ENCODE assay signal across 8 cellular contexts in the genomic region with DNA sequence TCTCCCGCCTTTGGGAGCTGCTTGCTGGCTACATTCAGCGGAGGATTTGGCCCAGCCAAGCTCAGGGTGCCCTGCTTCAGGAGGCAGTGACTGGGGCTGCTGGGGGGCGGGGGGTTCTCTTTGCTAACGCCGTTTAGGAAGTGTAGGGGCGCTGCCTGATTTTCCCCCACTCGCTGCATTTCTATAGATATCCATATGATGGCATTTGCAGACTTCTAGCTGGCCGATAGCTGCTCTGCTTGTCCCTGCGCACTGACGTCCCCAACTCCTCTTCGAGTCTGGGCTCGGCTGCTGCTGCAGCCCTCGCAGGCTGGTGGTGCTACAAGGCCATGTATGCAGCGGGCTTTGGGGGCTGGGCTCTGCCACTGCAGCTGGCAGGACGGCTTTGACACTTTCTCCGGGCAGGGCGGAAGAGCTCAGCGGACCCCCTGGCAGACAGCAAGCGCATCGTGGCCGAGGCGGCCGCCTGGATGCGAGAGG. TPM values are rescaled to one million over a fixed set of nuclear protein-coding genes. Genes with fewer than 3 reads are reported as not detected.
A peak's percentile ranks its signal among the peaks of the same experiment; 100 is the strongest.
DNase-seq lines count a peak whose midpoint lies in the region; ATAC-seq and TF ChIP-seq lines count a peak whose summit lies in the region.

No MANE protein-coding gene starts in this region.

- peaks cover 36% of the 10 kb centered on the region for H3K27me3 ChIP-seq in colonic mucosa

- no peak overlapping the region for H3K27ac ChIP-seq in colonic mucosa

- H3K4me3 Mint-ChIP-seq in activated T-helper 2 cell treated with anti-CD3 and anti-CD28 coated beads, Interferon-gamma antibody, Interleukin-2, Interleukin-4, amounts not matched to agents 10 μg/mL and 5 μg/mL and 100 μg/mL, durations not matched to agents 14 hours and 24 hours and 36 hours (ENCODE audit: low read depth), result no peak overlapping the region
- no peak overlapping the region for H3K4me3 Mint-ChIP-seq in natural killer cell

- TF ChIP-seq CTCF in colonic mucosa (IDR thresholded peaks at IDR 0.05), result no peak
- TF ChIP-seq CTCF in natural killer cell (IDR thresholded peaks at IDR 0.05), result no peak

- H3K27ac Mint-ChIP-seq in activated T-helper 2 cell treated with anti-CD3 and anti-CD28 coated beads, Interferon-gamma antibody, Interleukin-2, Interleukin-4, amounts not matched to agents 10 μg/mL and 5 μg/mL and 100 μg/mL, durations not matched to agents 14 hours and 24 hours and 36 hours, result no peak overlapping the region
- no peak overlapping the region for H3K27ac Mint-ChIP-seq in natural killer cell

- peaks cover 9% of the 10 kb centered on the region for H3K4me1 Mint-ChIP-seq in activated T-helper 2 cell treated with anti-CD3 and anti-CD28 coated beads, Interferon-gamma antibody, Interleukin-2, Interleukin-4, amounts not matched to agents 10 μg/mL and 5 μg/mL and 100 μg/mL, durations not matched to agents 14 hours and 24 hours and 36 hours (ENCODE audit: low read depth)
- H3K4me1 Mint-ChIP-seq in natural killer cell, result no peaks in the 10 kb centered on the region

- H3K9ac ChIP-seq in colonic mucosa (ENCODE audit: low read depth in 2 of 2, low read length in 2 of 2), result no peak overlapping the region

- intact Hi-C loops in colonic mucosa (cut with DNase I) (no loop called here), natural killer cell (cut with micrococcal nuclease) (no loop called here)
- intact Hi-C loops in activated T-helper 2 cell treated with anti-CD3 and anti-CD28 coated beads, Interferon-gamma antibody, Interleukin-2, Interleukin-4, amounts not matched to agents 10 μg/mL and 5 μg/mL and 100 μg/mL, durations not matched to agents 14 hours and 24 hours and 36 hours (cut with micrococcal nuclease), result no loop called here

- no peaks in the 10 kb centered on the region for H3K4me1 ChIP-seq in colonic mucosa

- H3K36me3 ChIP-seq in colonic mucosa, result no peaks in the 10 kb centered on the region

- no peak for ATAC-seq in natural killer cell

- H3K9me3 ChIP-seq in colonic mucosa, result no peaks in the 10 kb centered on the region

- peaks cover 58% of the 10 kb centered on the region for H3K27me3 Mint-ChIP-seq in activated T-helper 2 cell treated with anti-CD3 and anti-CD28 coated beads, Interferon-gamma antibody, Interleukin-2, Interleukin-4, amounts not matched to agents 10 μg/mL and 5 μg/mL and 100 μg/mL, durations not matched to agents 14 hours and 24 hours and 36 hours (ENCODE audit: low read depth)
- H3K27me3 Mint-ChIP-seq in natural killer cell (ENCODE audit: low read depth in 2 of 2), result peaks cover 40 to 41% of the 10 kb centered on the region in 2 donors

- DNase-seq in DMS79 (lab: John Stamatoyannopoulos, UW), result peak; percentile 97
- DNase-seq in NCI-H2171 treated with DMSO at 0.1 percent for 48 hours (lab: John Stamatoyannopoulos, UW), result peak; percentile 87
- DNase-seq in colonic mucosa, result peak; percentile 21
- peak; percentile 83 for DNase-seq in mesenteric fat pad (ENCODE audit: low spot score)
- no peak for DNase-seq in activated T-helper 2 cell treated with anti-CD3 and anti-CD28 coated beads, Interferon-gamma antibody, Interleukin-2, Interleukin-4, amounts not matched to agents 10 μg/mL and 5 μg/mL and 100 μg/mL, durations not matched to agents 14 hours and 24 hours and 36 hours (ENCODE audit: low spot score)
- no peak for DNase-seq in activated gamma-delta T cell treated with Interleukin-2 at 50 U/mL for 16 hours
- DNase-seq in natural killer cell, result no peak
- DNase-seq in stimulated activated CD4-positive, alpha-beta T cell treated with anti-CD3 and anti-CD28 coated beads, Interleukin-4, amount 100 ng/mL, for 1 hour, result no peak

- H3K36me3 Mint-ChIP-seq in activated T-helper 2 cell treated with anti-CD3 and anti-CD28 coated beads, Interferon-gamma antibody, Interleukin-2, Interleukin-4, amounts not matched to agents 10 μg/mL and 5 μg/mL and 100 μg/mL, durations not matched to agents 14 hours and 24 hours and 36 hours (ENCODE audit: low read depth), result no peaks in the 10 kb centered on the region
- peaks cover 16% of the 10 kb centered on the region for H3K36me3 Mint-ChIP-seq in natural killer cell

- H3K4me3 ChIP-seq in colonic mucosa, result no peak overlapping the region

- no peaks in the 10 kb centered on the region for H3K9me3 Mint-ChIP-seq in activated T-helper 2 cell treated with anti-CD3 and anti-CD28 coated beads, Interferon-gamma antibody, Interleukin-2, Interleukin-4, amounts not matched to agents 10 μg/mL and 5 μg/mL and 100 μg/mL, durations not matched to agents 14 hours and 24 hours and 36 hours
- peaks cover 6 to 8% of the 10 kb centered on the region in 2 donors for H3K9me3 Mint-ChIP-seq in natural killer cell

RNA-seq across cellular contexts. Expression of gene LRFN5, which starts 3.1 kb away (rescaled TPM):
- total RNA-seq in colonic mucosa (under 1 TPM; 0.37 TPM), mesenteric fat pad (3.6 TPM), natural killer cell (not detected)
- total RNA-seq in activated T-helper 2 cell treated with anti-CD3 and anti-CD28 coated beads, Interferon-gamma antibody, Interleukin-2, Interleukin-4, amounts not matched to agents 10 μg/mL and 5 μg/mL and 100 μg/mL, durations not matched to agents 14 hours and 24 hours and 36 hours, result not detected in 2 replicates

Comparison
In these comparisons a context has a peak if more than half of its experiments do, and no peak if none do; other contexts are left out.
1. DNase-seq: peak in DMS79 (single experiment), NCI-H2171 treated with DMSO at 0.1 percent for 48 hours (single experiment), colonic mucosa (single experiment) and mesenteric fat pad (single experiment); none in activated T-helper 2 cell treated with anti-CD3 and anti-CD28 coated beads, Interferon-gamma antibody, Interleukin-2, Interleukin-4, amounts not matched to agents 10 μg/mL and 5 μg/mL and 100 μg/mL, durations not matched to agents 14 hours and 24 hours and 36 hours (single experiment), activated gamma-delta T cell treated with Interleukin-2 at 50 U/mL for 16 hours (single experiment), natural killer cell (single experiment) and stimulated activated CD4-positive, alpha-beta T cell treated with anti-CD3 and anti-CD28 coated beads, Interleukin-4, amount 100 ng/mL, for 1 hour (single experiment).